1 cellular context compared by ENCODE assay signal in genomic region chr4:41405464-41405863, GRCh38.
TF ChIP-seq lines count a peak whose summit lies in the region.

No MANE protein-coding gene starts in this region.

TF ChIP-seq in HepG2, 621 proteins besides CTCF, POLR2A, EP300 and RAD21 (continued from another document):
- TF ChIP-seq NFAT5 (CRISPR knock-in tag; IDR thresholded peaks at IDR 0.05) (no peak), ZNF839 (CRISPR knock-in tag; IDR thresholded peaks at IDR 0.05; ENCODE audit: borderline replicate concordance) (no peak), KDM5A (IDR thresholded peaks at IDR 0.05; ENCODE audit: borderline replicate concordance, low read length) (no peak), GTF3A (CRISPR knock-in tag; conservative IDR thresholded peaks at IDR 0.05) (no peak), HNRNPUL1 (IDR thresholded peaks at IDR 0.05; ENCODE audit: low read depth, low read length) (no peak)
